In genomic region chr19:3701200-3701599, GRCh38 we compare ENCODE assay signal across 25 cellular contexts. TPM values are rescaled to one million over a fixed set of nuclear protein-coding genes. Genes with fewer than 3 reads are reported as not detected.
DNase-seq lines count a peak whose midpoint lies in the region; ATAC-seq, FAIRE-seq and TF ChIP-seq lines count a peak whose summit lies in the region.
"Had no signal": no experiment of that assay in that cellular context is flagged by ENCODE, and none has a peak within 500 bp of the region (broad histone marks: within the 10 kb centered on the region; RNA-seq: fewer than 3 reads in every experiment).

No MANE protein-coding gene starts in this region.

- TF ChIP-seq POLR2A in K562 (conservative IDR thresholded peaks at IDR 0.05), result no peak
- TF ChIP-seq POLR2A in tibial nerve (IDR thresholded peaks at IDR 0.05), result no peak

- in situ Hi-C loops in K562 (cut with MboI), result loop anchor here (10.0 kb wide), 2 partner anchors 376 to 406 kb away; no protein-coding TSS in a partner anchor

- no peak overlapping the region for H3K27ac Mint-ChIP-seq in activated CD8-positive, alpha-beta T cell treated with anti-CD3 and anti-CD28 coated beads for 36 hours
- no peak overlapping the region for H3K27ac Mint-ChIP-seq in activated CD8-positive, alpha-beta T cell treated with anti-CD3 and anti-CD28 coated beads, Interleukin-2, amount 10 ng/mL, durations not matched to agents 7 days and 5 days
- no peak overlapping the region for H3K27ac Mint-ChIP-seq in neural crest cell (ENCODE audit: unreplicated experiment)
- H3K27ac Mint-ChIP-seq: effector memory CD8-positive, alpha-beta T cell; stimulated activated naive CD8-positive, alpha-beta T cell treated with anti-CD3 and anti-CD28 coated beads, Interleukin-15, amount 100 ng/mL, for 72 hours; T-helper 1 cell treated with Interleukin-12 subunit alpha and Interleukin-12 subunit beta and Interleukin-4 antibody, amounts not matched to agents 30 μg/mL and 1 μg/mL, for 36 hours had no signal

- no peak for ATAC-seq in activated CD8-positive, alpha-beta T cell treated with anti-CD3 and anti-CD28 coated beads for 36 hours
- no peak for ATAC-seq in activated CD8-positive, alpha-beta T cell treated with anti-CD3 and anti-CD28 coated beads, Interleukin-2, amount 10 ng/mL, durations not matched to agents 7 days and 5 days
- no peak for ATAC-seq in K562
- ATAC-seq in HG02973 (IDR thresholded peaks at IDR 0.05; ENCODE audit: unreplicated experiment), result no peak

- H3K4me2 ChIP-seq in K562 (ENCODE audit: insufficient read depth, low read length), result peak overlapping the region; percentile 93; the same call in 1 of the 2 replicates
- H3K4me2 ChIP-seq: BLaER1 had no signal

- POLR2A ChIA-PET in activated CD8-positive, alpha-beta T cell treated with anti-CD3 and anti-CD28 coated beads for 36 hours (lab: Charles Lee), result no interaction called here
- POLR2A ChIA-PET in activated CD8-positive, alpha-beta T cell treated with anti-CD3 and anti-CD28 coated beads, Interleukin-2, amount 10 ng/mL, durations not matched to agents 7 days and 5 days (lab: Charles Lee), result no interaction called here
- POLR2A ChIA-PET in K562 (lab: Yijun Ruan, JAX), result interaction anchor here (0.6 kb wide), 1 partner anchor 493 kb away, joined by 3 read pairs; no protein-coding TSS in a partner anchor

- H3K36me3 Mint-ChIP-seq in activated CD8-positive, alpha-beta T cell treated with anti-CD3 and anti-CD28 coated beads for 36 hours (ENCODE audit: low read depth), result no peaks in the 10 kb centered on the region
- H3K36me3 Mint-ChIP-seq in activated CD8-positive, alpha-beta T cell treated with anti-CD3 and anti-CD28 coated beads, Interleukin-2, amount 10 ng/mL, durations not matched to agents 7 days and 5 days (ENCODE audit: low read depth), result no peaks in the 10 kb centered on the region
- H3K36me3 Mint-ChIP-seq in neural crest cell (ENCODE audit: low read depth), result no peaks in the 10 kb centered on the region

- no peaks in the 10 kb centered on the region; the same call in 1 of the 2 replicates for H3K9me3 ChIP-seq in K562 (replicated peaks; ENCODE audit: control insufficient read depth, insufficient read depth, low read depth, low read length)
- H3K9me3 ChIP-seq in tibial nerve, result no peaks in the 10 kb centered on the region
- H3K9me3 ChIP-seq: BLaER1, esophagus muscularis mucosa, lower lobe of right lung, SJCRH30, tibial artery had no signal

- peak overlapping the region; percentile 1; the same call in 1 of the 3 replicates for H3K27ac ChIP-seq in K562 (ENCODE audit: extremely low read depth, low read depth, low read length)
- no peak overlapping the region for H3K27ac ChIP-seq in tibial nerve
- H3K27ac ChIP-seq: BLaER1, brain microvascular endothelial cell, lower lobe of right lung, SJCRH30, tibial artery, VCaP had no signal

- peaks cover 7% of the 10 kb centered on the region for H3K27me3 Mint-ChIP-seq in activated CD8-positive, alpha-beta T cell treated with anti-CD3 and anti-CD28 coated beads for 36 hours
- H3K27me3 Mint-ChIP-seq in activated CD8-positive, alpha-beta T cell treated with anti-CD3 and anti-CD28 coated beads, Interleukin-2, amount 10 ng/mL, durations not matched to agents 7 days and 5 days (ENCODE audit: low read depth), result no peaks in the 10 kb centered on the region
- peaks cover 5% of the 10 kb centered on the region for H3K27me3 Mint-ChIP-seq in neural crest cell (ENCODE audit: low read depth)

- TF ChIP-seq CTCF in activated CD8-positive, alpha-beta T cell treated with anti-CD3 and anti-CD28 coated beads for 36 hours (IDR thresholded peaks at IDR 0.05), result no peak
- TF ChIP-seq CTCF in D721Med (IDR thresholded peaks at IDR 0.05; ENCODE audit: insufficient read depth, missing control alignments) (no peak), K562 (IDR thresholded peaks at IDR 0.05 in 2 of 3, conservative IDR thresholded peaks at IDR 0.05 in 1 of 3; ENCODE audit: insufficient read depth in 2 of 3, low read depth in 1 of 3, low read length in 3 of 3) (no peak), neural crest cell (conservative IDR thresholded peaks at IDR 0.05) (no peak), tibial nerve (IDR thresholded peaks at IDR 0.05) (no peak)

- H4K20me1 ChIP-seq in K562 (replicated peaks; ENCODE audit: control insufficient read depth, insufficient read depth, low read length), result peaks cover 19% of the 10 kb centered on the region

- peak overlapping the region; percentile 9; the same call in 1 of the 2 replicates for H3K4me3 ChIP-seq in K562
- H3K4me3 ChIP-seq in tibial nerve, result no peak overlapping the region
- H3K4me3 ChIP-seq: BLaER1 had no signal

- intact Hi-C loops in activated CD8-positive, alpha-beta T cell treated with anti-CD3 and anti-CD28 coated beads for 36 hours (cut with micrococcal nuclease), result no loop called here
- intact Hi-C loops in K562 (cut with micrococcal nuclease), result loop anchor here (2.0 to 10.0 kb wide), 2 partner anchors 32 to 376 kb away; no protein-coding TSS in a partner anchor

- H2AFZ ChIP-seq in K562 (ENCODE audit: low read depth, low read length), result peak overlapping the region; percentile 90

- no peak for TF ChIP-seq RAD21 in K562 (CRISPR knock-in tag; conservative IDR thresholded peaks at IDR 0.05 in 1 of 2, IDR thresholded peaks at IDR 0.05 in 1 of 2)

- H3K9me1 ChIP-seq in K562 (ENCODE audit: control insufficient read depth, insufficient read depth, low read length), result peaks cover 7% of the 10 kb centered on the region

- no peaks in the 10 kb centered on the region for H3K27me3 ChIP-seq in K562 (ENCODE audit: control insufficient read depth in 2 of 2, insufficient read depth in 2 of 2, low read length in 2 of 2)
- peaks cover 0 to 15% of the 10 kb centered on the region in 2 donors for H3K27me3 ChIP-seq in tibial nerve
- H3K27me3 ChIP-seq: BLaER1, brain microvascular endothelial cell, SJCRH30 had no signal

- CTCF ChIA-PET in activated CD8-positive, alpha-beta T cell treated with anti-CD3 and anti-CD28 coated beads for 36 hours (lab: Charles Lee), result interaction anchor here (0.7 to 4.8 kb wide), 4 partner anchors 10 to 34 kb away, joined by 4 to 32 read pairs (median 7); no protein-coding TSS in a partner anchor
- CTCF ChIA-PET in activated CD8-positive, alpha-beta T cell treated with anti-CD3 and anti-CD28 coated beads, Interleukin-2, amount 10 ng/mL, durations not matched to agents 7 days and 5 days (lab: Charles Lee), result interaction anchor here (0.7 to 1.9 kb wide), 5 partner anchors 9 to 47 kb away, joined by 3 to 7 read pairs (median 3); no protein-coding TSS in a partner anchor
- CTCF ChIA-PET in K562 (lab: Yijun Ruan, JAX; ENCODE audit: low intra/inter-chr PET ratio), result interaction anchor here (0.7 to 0.8 kb wide), 2 partner anchors 35 to 121 kb away, joined by 3 to 5 read pairs; no protein-coding TSS in a partner anchor

- no peak for DNase-seq in activated CD8-positive, alpha-beta T cell treated with anti-CD3 and anti-CD28 coated beads for 36 hours
- DNase-seq in activated CD8-positive, alpha-beta T cell treated with anti-CD3 and anti-CD28 coated beads, Interleukin-2, amount 10 ng/mL, durations not matched to agents 7 days and 5 days, result no peak
- DNase-seq in D721Med (ENCODE audit: insufficient read length, low spot score) (no peak), K562 (ENCODE audit: extremely low read depth in 1 of 4, low spot score in 3 of 4) (no peak), neural crest cell (ENCODE audit: low read depth, low spot score) (no peak), tibial nerve (ENCODE audit: low spot score in 2 of 2) (no peak), SW480 (ENCODE audit: low spot score) (no peak)
- DNase-seq: brain microvascular endothelial cell; effector memory CD8-positive, alpha-beta T cell; HCEC 1CT; lower lobe of right lung; NCI-H524 treated with DMSO at 0.1 percent for 48 hours; SJCRH30; stimulated activated naive CD8-positive, alpha-beta T cell treated with anti-CD3 and anti-CD28 coated beads, Interleukin-15, amount 100 ng/mL, for 72 hours; tibial artery had no signal

- peaks cover 1% of the 10 kb centered on the region; the same call in 1 of the 3 replicates for H3K36me3 ChIP-seq in K562 (ENCODE audit: control insufficient read depth, insufficient read depth, low read length)
- H3K36me3 ChIP-seq in tibial nerve, result peaks cover 0 to 1% (median 0%) of the 10 kb centered on the region in 3 donors
- H3K36me3 ChIP-seq: brain microvascular endothelial cell, lower lobe of right lung, SJCRH30 had no signal

- TF ChIP-seq EP300 in K562 (IDR thresholded peaks at IDR 0.05; ENCODE audit: low read length) (no peak), tibial nerve (IDR thresholded peaks at IDR 0.05) (no peak)

- BruUV-seq in K562 (replicated peaks; lab: Mats Ljungman, UMichigan), result no TSS peak

- H3K4me1 Mint-ChIP-seq in activated CD8-positive, alpha-beta T cell treated with anti-CD3 and anti-CD28 coated beads for 36 hours (ENCODE audit: low read depth), result peaks cover 14% of the 10 kb centered on the region
- peaks cover 20% of the 10 kb centered on the region for H3K4me1 Mint-ChIP-seq in activated CD8-positive, alpha-beta T cell treated with anti-CD3 and anti-CD28 coated beads, Interleukin-2, amount 10 ng/mL, durations not matched to agents 7 days and 5 days (ENCODE audit: low read depth)
- peaks cover 13% of the 10 kb centered on the region for H3K4me1 Mint-ChIP-seq in neural crest cell

- FAIRE-seq in D721Med (lab: Jason Lieb, UNC), result peak; percentile 69
- no peak for FAIRE-seq in K562 (lab: Jason Lieb, UNC)
- FAIRE-seq: colon, frontal cortex, RCC 7860 had no signal

- 0% methylated on average over 1 of the region's 1 CpG for WGBS in K562 (ENCODE audit: insufficient coverage, low coverage, missing lambda C conversion rate)
- WGBS in tibial nerve, 2 donors, result 0% methylated on average over 1 of the region's 1 CpG

- H3K9ac ChIP-seq in K562 (ENCODE audit: insufficient read depth in 1 of 2, low read depth in 2 of 2, low read length in 2 of 2), result no peak overlapping the region
- H3K9ac ChIP-seq: BLaER1 had no signal

- H3K4me3 Mint-ChIP-seq in activated CD8-positive, alpha-beta T cell treated with anti-CD3 and anti-CD28 coated beads for 36 hours, result peak overlapping the region; percentile 66
- no peak overlapping the region for H3K4me3 Mint-ChIP-seq in activated CD8-positive, alpha-beta T cell treated with anti-CD3 and anti-CD28 coated beads, Interleukin-2, amount 10 ng/mL, durations not matched to agents 7 days and 5 days
- peak overlapping the region; percentile 78 for H3K4me3 Mint-ChIP-seq in neural crest cell

- H3K79me2 ChIP-seq in K562 (ENCODE audit: control insufficient read depth, insufficient read depth, low read length), result peaks cover 38% of the 10 kb centered on the region

- peaks cover 17 to 46% of the 10 kb centered on the region in 2 experiments for H3K4me1 ChIP-seq in K562 (replicated peaks in 1 of 2; ENCODE audit: control insufficient read depth in 2 of 2, insufficient read depth in 2 of 2, low read length in 2 of 2)
- peaks cover 0 to 31% (median 18%) of the 10 kb centered on the region in 4 donors for H3K4me1 ChIP-seq in tibial nerve
- H3K4me1 ChIP-seq: SJCRH30 had no signal

- no peaks in the 10 kb centered on the region for H3K9me3 Mint-ChIP-seq in activated CD8-positive, alpha-beta T cell treated with anti-CD3 and anti-CD28 coated beads for 36 hours
- no peaks in the 10 kb centered on the region for H3K9me3 Mint-ChIP-seq in activated CD8-positive, alpha-beta T cell treated with anti-CD3 and anti-CD28 coated beads, Interleukin-2, amount 10 ng/mL, durations not matched to agents 7 days and 5 days (ENCODE audit: insufficient read depth)
- H3K9me3 Mint-ChIP-seq in neural crest cell, result no peaks in the 10 kb centered on the region
- H3K9me3 Mint-ChIP-seq: effector memory CD8-positive, alpha-beta T cell; stimulated activated naive CD8-positive, alpha-beta T cell treated with anti-CD3 and anti-CD28 coated beads, Interleukin-15, amount 100 ng/mL, for 72 hours; T-helper 1 cell treated with Interleukin-12 subunit alpha and Interleukin-12 subunit beta and Interleukin-4 antibody, amounts not matched to agents 30 μg/mL and 1 μg/mL, for 36 hours had no signal

RNA-seq across cellular contexts. Expression of gene PIP5K1C, which starts 0.9 kb away (rescaled TPM):
- 10 to 100 TPM; 20.4 to 22.2 TPM for total RNA-seq in activated CD8-positive, alpha-beta T cell treated with anti-CD3 and anti-CD28 coated beads for 36 hours
- total RNA-seq in activated CD8-positive, alpha-beta T cell treated with anti-CD3 and anti-CD28 coated beads, Interleukin-2, amount 10 ng/mL, durations not matched to agents 7 days and 5 days, result 10 to 100 TPM; 19.7 to 20.0 TPM
- 21.1 and 62.3 TPM in 2 replicates for total RNA-seq in K562 (2011; cell fraction: chromatin; rRNA removed; ENCODE audit: low replicate concordance)
- total RNA-seq in K562 (2011; cell fraction: nucleolus; rRNA removed), result 28.3 and 30.5 TPM in 2 replicates
- total RNA-seq in K562 (2011; cell fraction: nucleoplasm; rRNA removed), result 15.8 and 17.5 TPM in 2 replicates
- total RNA-seq in K562 (2014; rRNA removed) (6.0 and 10.7 TPM in 2 replicates), K562 (2014; rRNA removed; fragmentation: Illumina TruSeq; extraction: Trizol) (1.4 and 1.9 TPM in 2 replicates), K562 (2015; rRNA removed; fragmentation: Illumina TruSeq; extraction: Trizol) (4.1 and 5.3 TPM in 2 replicates), K562 (2021) (21.4 and 22.1 TPM in 2 replicates), neural crest cell (39.5 and 40.1 TPM in 2 replicates), tibial nerve (10 to 100 TPM; 23.0 to 37.2 (median 24.9) TPM)
- polyA plus RNA-seq in K562 (2011; rRNA removed) (2.9 and 5.8 TPM in 2 replicates), K562 (2014; fragmentation: Illumina TruSeq; extraction: Trizol) (8.0 and 11.3 TPM in 2 replicates), K562 (2014; fragmentation: Nextera tagmentation; extraction: Ambion mirVana) (under 1 TPM; 0.38 to 0.61 TPM), K562 (2014; rRNA removed) (7.6 and 8.3 TPM in 2 replicates)
- 2.9 and 6.4 TPM in 2 replicates for polyA plus RNA-seq in K562 (2011; cell fraction: cytosol; rRNA removed)
- polyA plus RNA-seq in K562 (2011; cell fraction: nucleus; rRNA removed), result 9.4 and 20.2 TPM in 2 replicates
- 16.8 and 22.4 TPM in 2 replicates for polyA plus RNA-seq in K562 (2012)
- polyA minus RNA-seq in K562 (2011; rRNA and poly(A)+ RNA removed), result 5.1 and 9.5 TPM in 2 replicates
- 15.8 and 26.9 TPM in 2 replicates for polyA minus RNA-seq in K562 (2011; cell fraction: cytosol; rRNA and poly(A)+ RNA removed)
- 13.1 and 15.9 TPM in 2 replicates for polyA minus RNA-seq in K562 (2011; cell fraction: nucleus; rRNA and poly(A)+ RNA removed)

RNA-seq across cellular contexts. Expression of gene TJP3, which starts 7.0 kb away (rescaled TPM):
- total RNA-seq in activated CD8-positive, alpha-beta T cell treated with anti-CD3 and anti-CD28 coated beads for 36 hours, result 1 to 10 TPM in 1 of 2 experiments, under 1 TPM in 1; 0.69 to 2.4 TPM
- total RNA-seq in activated CD8-positive, alpha-beta T cell treated with anti-CD3 and anti-CD28 coated beads, Interleukin-2, amount 10 ng/mL, durations not matched to agents 7 days and 5 days, result 1 to 10 TPM; 1.3 TPM
- 1.8 and 7.1 TPM in 2 replicates for total RNA-seq in K562 (2011; cell fraction: chromatin; rRNA removed; ENCODE audit: low replicate concordance)
- 2.9 and 3.5 TPM in 2 replicates for total RNA-seq in K562 (2011; cell fraction: nucleolus; rRNA removed)
- 1.8 and 2.6 TPM in 2 replicates for total RNA-seq in K562 (2011; cell fraction: nucleoplasm; rRNA removed)
- total RNA-seq in K562 (2014; rRNA removed) (0.82 and 1.3 TPM in 2 replicates), K562 (2014; rRNA removed; fragmentation: Illumina TruSeq; extraction: Trizol) (0.11 and 0.38 TPM in 2 replicates), K562 (2015; rRNA removed; fragmentation: Illumina TruSeq; extraction: Trizol) (0.34 and 0.58 TPM in 2 replicates), K562 (2021) (0.92 and 2.4 TPM in 2 replicates), neural crest cell (not detected in 2 replicates), tibial nerve (under 1 TPM in 3 of 4 donors, not detected in 1; 0.21 to 0.90 (median 0.22) TPM)
- polyA plus RNA-seq in K562 (2011; rRNA removed) (1.8 and 2.2 TPM in 2 replicates), K562 (2014; fragmentation: Illumina TruSeq; extraction: Trizol) (0.54 and 1.1 TPM in 2 replicates), K562 (2014; fragmentation: Nextera tagmentation; extraction: Ambion mirVana) (under 1 TPM in 1 of 2 experiments, not detected in 1; 0.11 TPM), K562 (2014; rRNA removed) (0.56 and 0.73 TPM in 2 replicates)
- 1.9 and 5.2 TPM in 2 replicates for polyA plus RNA-seq in K562 (2011; cell fraction: cytosol; rRNA removed)
- 4.3 and 9.8 TPM in 2 replicates for polyA plus RNA-seq in K562 (2011; cell fraction: nucleus; rRNA removed)
- polyA plus RNA-seq in K562 (2012), result 3.2 and 4.0 TPM in 2 replicates
- polyA minus RNA-seq in K562 (2011; rRNA and poly(A)+ RNA removed), result 1.5 and 1.9 TPM in 2 replicates
- polyA minus RNA-seq in K562 (2011; cell fraction: cytosol; rRNA and poly(A)+ RNA removed), result 0.86 and 2.2 TPM in 2 replicates
- 2.3 and 3.4 TPM in 2 replicates for polyA minus RNA-seq in K562 (2011; cell fraction: nucleus; rRNA and poly(A)+ RNA removed)
- total RNA-seq: A673, frontal cortex, osteoblast, SJCRH30 had no signal
